Comparison of ENCODE assay signal across 1 cellular context in genomic region chr15:80560601-80561025, GRCh38.
TF ChIP-seq lines count a peak whose summit lies in the region.

No MANE protein-coding gene starts in this region.

TF ChIP-seq in IMR-90, 13 proteins besides CTCF, POLR2A, EP300 and RAD21 (continued from another document):
- TF ChIP-seq ELK1 (IDR thresholded peaks at IDR 0.05; ENCODE audit: borderline replicate concordance, low read depth, low read length) (no peak), USF2 (IDR thresholded peaks at IDR 0.05; ENCODE audit: low read depth, low read length) (no peak), CEBPB (IDR thresholded peaks at IDR 0.05; ENCODE audit: low read depth, low read length) (no peak), MAFK (IDR thresholded peaks at IDR 0.05; ENCODE audit: low read depth, low read length) (no peak), NFE2L2 (IDR thresholded peaks at IDR 0.05; ENCODE audit: low read depth, low read length) (no peak), BHLHE40 (IDR thresholded peaks at IDR 0.05; ENCODE audit: low read depth, low read length) (no peak), FOS (IDR thresholded peaks at IDR 0.05; ENCODE audit: low read depth, low read length) (no peak), RCOR1 (IDR thresholded peaks at IDR 0.05; ENCODE audit: insufficient replicate concordance, low read length) (no peak), CHD1 (IDR thresholded peaks at IDR 0.05; ENCODE audit: low read depth, low read length) (no peak), SMC3 (IDR thresholded peaks at IDR 0.05; ENCODE audit: low read depth, low read length) (no peak)
